ENCODE assay signal across 9 cellular contexts in the genomic region with DNA sequence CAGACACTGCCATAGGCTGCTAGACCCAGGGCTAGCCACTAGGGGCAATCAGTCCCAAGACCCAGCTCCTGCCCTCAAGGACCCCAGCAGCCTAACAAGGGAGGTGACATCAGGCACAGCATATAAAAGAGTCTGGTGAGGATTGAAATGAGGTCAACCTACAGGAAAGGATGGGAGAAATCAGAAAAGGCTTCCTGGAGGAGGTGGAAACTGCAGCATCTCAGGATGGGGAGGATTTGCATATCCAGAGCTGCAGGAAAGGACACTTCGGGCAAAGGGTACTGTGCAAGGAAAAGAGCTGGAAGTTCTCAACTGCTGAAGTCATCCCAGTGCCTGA. TPM values are rescaled to one million over a fixed set of nuclear protein-coding genes. Genes with fewer than 3 reads are reported as not detected.
A peak's percentile ranks its signal among the peaks of the same experiment; 100 is the strongest.
DNase-seq lines count a peak whose midpoint lies in the region; ATAC-seq and TF ChIP-seq lines count a peak whose summit lies in the region.
"Had no signal": no experiment of that assay in that cellular context is flagged by ENCODE, and none has a peak within 500 bp of the region (broad histone marks: within the 10 kb centered on the region; RNA-seq: fewer than 3 reads in every experiment).

No MANE protein-coding gene starts in this region.

- no peak overlapping the region for H4K8ac ChIP-seq in neuronal stem cell (ENCODE audit: low read depth, low read length)

- no peaks in the 10 kb centered on the region for H3K4me1 ChIP-seq in SJCRH30
- H3K4me1 ChIP-seq in neuronal stem cell (ENCODE audit: control insufficient read depth in 2 of 2, insufficient read depth in 1 of 2, low read depth in 1 of 2, low read length in 2 of 2), result peaks cover 9 to 15% of the 10 kb centered on the region in 2 donors

- no peak overlapping the region for H3K27ac ChIP-seq in SJCRH30
- H3K27ac ChIP-seq in neuronal stem cell (replicated peaks; ENCODE audit: low read length), result no peak overlapping the region

- peak; percentile 23 for DNase-seq in NCI-H146 (lab: John Stamatoyannopoulos, UW)
- no peak for DNase-seq in NCI-H146 treated with DMSO at 0.1 percent for 48 hours (lab: John Stamatoyannopoulos, UW; ENCODE audit: unreplicated experiment)
- peak; percentile 65 to 69 for DNase-seq in SJCRH30
- DNase-seq in cerebellar cortex (ENCODE audit: low spot score), result peak; percentile 59
- peak; percentile 32 for DNase-seq in neuronal stem cell (ENCODE audit: low spot score)
- DNase-seq in medulla oblongata (ENCODE audit: extremely low spot score), result no peak
- DNase-seq in lower leg skin (ENCODE audit: low spot score in 2 of 2), result no peak

- H3K4me3 ChIP-seq in SJCRH30, result no peak overlapping the region
- H3K4me3 ChIP-seq in neuronal stem cell (ENCODE audit: low read length in 2 of 2), result no peak overlapping the region
- no peak overlapping the region for H3K4me3 ChIP-seq in lower leg skin (ENCODE audit: low read depth, poor library complexity, severe bottlenecking)

- H3K27me3 ChIP-seq in SJCRH30 (no peaks in the 10 kb centered on the region), neuronal stem cell (ENCODE audit: control insufficient read depth in 3 of 3, insufficient read depth in 3 of 3, low read depth in 1 of 3, low read length in 3 of 3) (no peaks in the 10 kb centered on the region)

- no peak overlapping the region for H4K91ac ChIP-seq in neuronal stem cell (ENCODE audit: low read depth, low read length, poor library complexity)

- H2BK12ac ChIP-seq in neuronal stem cell (ENCODE audit: low read length), result no peak overlapping the region

- no CpG with 5 or more reads among the region's 1 CpG for WGBS in neuronal stem cell (ENCODE audit: extremely low coverage in 2 of 2, insufficient read length in 2 of 2, insufficient replicate concordance in 1 of 2), 2 donors
- WGBS in lower leg skin, 2 donors, result 86 to 89% methylated on average over 1 of the region's 1 CpG

- intact Hi-C loops in lower leg skin (cut with DNase I; ENCODE audit: low total_unique reads), result no loop called here

- H3K4ac ChIP-seq in neuronal stem cell (ENCODE audit: low read length), result no peak overlapping the region

- H3K14ac ChIP-seq in neuronal stem cell (ENCODE audit: low read length), result no peak overlapping the region

- TF ChIP-seq CTCF in lower leg skin (IDR thresholded peaks at IDR 0.05), result no peak

- H3K9ac ChIP-seq in neuronal stem cell (ENCODE audit: low read depth, low read length, poor library complexity), result no peak overlapping the region

- H2AK5ac ChIP-seq in neuronal stem cell (ENCODE audit: low read depth, low read length), result peak overlapping the region; percentile 97

- ATAC-seq in HG03354 (IDR thresholded peaks at IDR 0.05; ENCODE audit: poor library complexity, severe bottlenecking, unreplicated experiment), result peak; percentile 31
- ATAC-seq: CD8-positive, alpha-beta T cell had no signal

- H3K4me2 ChIP-seq in neuronal stem cell (ENCODE audit: insufficient read depth, low read length, poor library complexity, severe bottlenecking), result no peak overlapping the region

- H3K9me3 ChIP-seq in SJCRH30 (replicated peaks) (no peaks in the 10 kb centered on the region), neuronal stem cell (replicated peaks in 1 of 2; ENCODE audit: control insufficient read depth in 2 of 2, insufficient read depth in 1 of 2, low read depth in 1 of 2, low read length in 2 of 2) (no peaks in the 10 kb centered on the region)

- H3K79me1 ChIP-seq in neuronal stem cell (ENCODE audit: low read depth, low read length), result peaks cover 17% of the 10 kb centered on the region

- no peak overlapping the region for H2BK5ac ChIP-seq in neuronal stem cell (ENCODE audit: low read length)

- no peak overlapping the region for H3K18ac ChIP-seq in neuronal stem cell (ENCODE audit: low read length)

- H3K23ac ChIP-seq in neuronal stem cell (ENCODE audit: low read depth, low read length, poor library complexity), result no peak overlapping the region

- peaks cover 3% of the 10 kb centered on the region; the same call in 1 of the 2 replicates for H3K36me3 ChIP-seq in SJCRH30
- peaks cover 11% of the 10 kb centered on the region in 2 donors for H3K36me3 ChIP-seq in neuronal stem cell (replicated peaks in 1 of 2; ENCODE audit: control insufficient read depth in 2 of 2, insufficient read depth in 2 of 2, low read length in 2 of 2)

- no peak overlapping the region for H2BK120ac ChIP-seq in neuronal stem cell (ENCODE audit: low read depth, low read length)

- peak overlapping the region; percentile 23 for H2BK15ac ChIP-seq in neuronal stem cell (ENCODE audit: low read length)

- no peak overlapping the region for H2AFZ ChIP-seq in neuronal stem cell (ENCODE audit: low read length)

- TF ChIP-seq POLR2A in lower leg skin (IDR thresholded peaks at IDR 0.05), result no peak

RNA-seq across cellular contexts. Expression of gene ARFGAP2, which starts 2.9 kb away (rescaled TPM):
- 51.1 and 51.5 TPM in 2 replicates for total RNA-seq in SJCRH30 (2014; rRNA removed; shearing (Covaris generic))
- polyA plus RNA-seq in neuronal stem cell (2013, experiment 1 of 2), result 43.5 TPM
- polyA plus RNA-seq in neuronal stem cell (2013, experiment 2 of 2), result 44.2 TPM
- 100 to 1,000 TPM; 105 to 239 (median 157) TPM for total RNA-seq in lower leg skin

RNA-seq across cellular contexts. Expression of gene PACSIN3, which starts 6.6 kb away (rescaled TPM):
- total RNA-seq in SJCRH30 (2014; rRNA removed; shearing (Covaris generic)), result 26.7 and 29.0 TPM in 2 replicates
- 5.1 TPM for polyA plus RNA-seq in neuronal stem cell (2013, experiment 1 of 2)
- 5.5 TPM for polyA plus RNA-seq in neuronal stem cell (2013, experiment 2 of 2)
- 10 to 100 TPM; 47.7 to 73.5 (median 58.4) TPM for total RNA-seq in lower leg skin
- total RNA-seq: CD8-positive, alpha-beta T cell had no signal

RNA-seq across cellular contexts. Expression of gene DDB2, which starts 35.2 kb away (rescaled TPM):
- 10.7 and 11.1 TPM in 2 replicates for total RNA-seq in SJCRH30 (2014; rRNA removed; shearing (Covaris generic))
- polyA plus RNA-seq in neuronal stem cell (2013, experiment 1 of 2), result 96.5 TPM
- 91.1 TPM for polyA plus RNA-seq in neuronal stem cell (2013, experiment 2 of 2)
- 10 to 100 TPM; 53.2 to 85.7 (median 66.0) TPM for total RNA-seq in lower leg skin

Comparison
In these comparisons a context has a peak if more than half of its experiments do, and no peak if none do; other contexts are left out.
1. DNase-seq: peak in NCI-H146 (single experiment), SJCRH30 (2 of 2), cerebellar cortex (single experiment) and neuronal stem cell (single experiment); none in NCI-H146 treated with DMSO at 0.1 percent for 48 hours (single experiment), medulla oblongata (single experiment) and lower leg skin (0 of 2).